Comparison of ENCODE assay signal across 20 cellular contexts in the genomic region with DNA sequence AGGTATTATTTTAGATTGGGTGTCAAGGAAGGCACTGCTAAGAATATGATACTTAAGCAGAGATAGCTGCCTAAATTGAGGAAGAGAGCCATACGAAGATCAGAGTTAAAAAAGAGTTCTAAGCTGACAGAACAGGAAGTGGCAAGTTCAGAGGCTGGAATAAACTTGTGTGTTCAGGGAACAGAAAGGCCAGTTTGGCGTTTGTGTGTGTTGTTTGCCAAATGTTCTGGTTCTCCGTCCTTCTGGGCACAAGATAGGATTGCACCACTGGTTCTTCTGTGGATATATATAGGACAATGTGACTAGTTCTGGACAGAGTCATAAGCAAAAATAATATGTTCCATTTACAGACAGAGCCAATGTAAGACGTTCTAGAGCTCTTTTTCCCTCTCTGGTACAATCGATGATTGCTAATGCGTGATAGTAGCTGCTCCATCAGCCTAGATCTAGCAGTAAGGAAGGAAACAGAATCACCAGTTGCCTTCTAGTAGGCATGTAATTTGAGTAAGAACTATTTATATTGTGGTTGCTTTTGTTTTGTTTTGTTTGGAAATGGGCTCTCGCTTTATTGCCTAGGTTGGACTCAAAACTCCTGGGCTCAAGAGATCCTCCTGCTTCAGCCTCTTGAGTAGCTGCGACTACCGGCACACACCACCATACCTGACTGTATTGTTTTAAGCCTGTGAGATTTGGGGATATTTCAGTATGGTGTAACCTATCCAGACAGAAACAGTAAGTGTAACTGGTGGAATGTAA. TPM values are rescaled to one million over a fixed set of nuclear protein-coding genes. Genes with fewer than 3 reads are reported as not detected.
DNase-seq lines count a peak whose midpoint lies in the region; ATAC-seq and TF ChIP-seq lines count a peak whose summit lies in the region.
"Had no signal": no experiment of that assay in that cellular context is flagged by ENCODE, and none has a peak within 500 bp of the region (broad histone marks: within the 10 kb centered on the region; RNA-seq: fewer than 3 reads in every experiment).

No MANE protein-coding gene starts in this region.

- no peak for DNase-seq in mammary epithelial cell
- no peak for DNase-seq in breast epithelium (ENCODE audit: low spot score in 2 of 2)
- no peak for DNase-seq in RWPE2 (ENCODE audit: low spot score)
- DNase-seq in heart left ventricle, result no peak
- DNase-seq in mesenteric fat pad (ENCODE audit: low spot score), result no peak
- DNase-seq: activated CD4-positive, alpha-beta memory T cell treated with anti-CD3 and anti-CD28 coated beads, Interleukin-2, amount 10 ng/mL, durations not matched to agents 7 days and 5 days; activated naive CD4-positive, alpha-beta T cell treated with anti-CD3 and anti-CD28 coated beads, Interleukin-2, amount 50 U/mL, for 16 hours; activated T-cell treated with anti-CD3 and anti-CD28 coated beads, Interleukin-2, amount 50 U/mL, for 4 hours; DMS153; mucosa of descending colon; NCI-H1092 treated with DMSO at 0.1 percent for 48 hours; NCI-H2171; NCI-H748 treated with DMSO at 0.1 percent for 48 hours; T-cell; trophoblast cell; WERI-Rb-1 had no signal

- no peak for TF ChIP-seq CTCF in mammary epithelial cell (conservative IDR thresholded peaks at IDR 0.05 in 1 of 2, IDR thresholded peaks at IDR 0.05 in 1 of 2; ENCODE audit: extremely low read depth in 1 of 2, insufficient read depth in 1 of 2, low read depth in 1 of 2, low read length in 2 of 2)
- TF ChIP-seq CTCF in breast epithelium (IDR thresholded peaks at IDR 0.05), result no peak
- no peak for TF ChIP-seq CTCF in RWPE2 (IDR thresholded peaks at IDR 0.05; ENCODE audit: poor library complexity, severe bottlenecking)
- no peak for TF ChIP-seq CTCF in heart left ventricle (IDR thresholded peaks at IDR 0.05)

- H3K27me3 ChIP-seq in mammary epithelial cell (ENCODE audit: insufficient read depth, low read length), result no peaks in the 10 kb centered on the region
- no peaks in the 10 kb centered on the region for H3K27me3 ChIP-seq in breast epithelium
- no peaks in the 10 kb centered on the region for H3K27me3 ChIP-seq in RWPE2 (ENCODE audit: insufficient read depth, poor library complexity, severe bottlenecking)
- H3K27me3 ChIP-seq in heart left ventricle, result no peaks in the 10 kb centered on the region
- no peaks in the 10 kb centered on the region for H3K27me3 ChIP-seq in skeletal muscle tissue (ENCODE audit: control insufficient read depth in 3 of 3, insufficient read depth in 3 of 3, low read length in 3 of 3)
- H3K27me3 ChIP-seq: neutrophil had no signal

- H3K9ac ChIP-seq in mammary epithelial cell (ENCODE audit: insufficient read depth, low read length), result no peak overlapping the region
- no peak overlapping the region for H3K9ac ChIP-seq in skeletal muscle tissue (ENCODE audit: low read depth in 1 of 3, low read length in 3 of 3)

- H3K4me3 ChIP-seq in mammary epithelial cell (replicated peaks in 1 of 3; ENCODE audit: insufficient read depth in 1 of 3, low read depth in 2 of 3, low read length in 3 of 3) (no peak overlapping the region), breast epithelium (no peak overlapping the region), RWPE2 (ENCODE audit: severe bottlenecking) (no peak overlapping the region), heart left ventricle (no peak overlapping the region), skeletal muscle tissue (ENCODE audit: low read length in 3 of 3) (peak overlapping the region in 2 of 3 donors; percentile 23 to 30)
- H3K4me3 ChIP-seq: mucosa of descending colon had no signal

- dilution Hi-C loops in mammary epithelial cell (cut with HindIII; ENCODE audit: low sequenced_read_pairs), result loop anchor here (5.0 kb wide), 1 partner anchor 54 kb away; no protein-coding TSS in a partner anchor

- no TSS peak for BruUV-seq in mammary epithelial cell (replicated peaks; lab: Mats Ljungman, UMichigan)

- TF ChIP-seq POLR2A in breast epithelium (IDR thresholded peaks at IDR 0.05), result no peak
- no peak for TF ChIP-seq POLR2A in heart left ventricle (IDR thresholded peaks at IDR 0.05)

- H3K4me1 ChIP-seq in mammary epithelial cell (ENCODE audit: insufficient read depth, low read length) (peaks cover 16% of the 10 kb centered on the region), breast epithelium (no peaks in the 10 kb centered on the region), RWPE2 (ENCODE audit: insufficient read depth, poor library complexity, severe bottlenecking) (peaks cover 23% of the 10 kb centered on the region), heart left ventricle (peaks cover 0 to 24% (median 6%) of the 10 kb centered on the region in 12 donors), skeletal muscle tissue (ENCODE audit: control insufficient read depth in 3 of 3, insufficient read depth in 3 of 3, low read length in 3 of 3) (peaks cover 0 to 9% (median 5%) of the 10 kb centered on the region in 3 donors)

- peak overlapping the region; percentile 39 for H3K4me2 ChIP-seq in mammary epithelial cell (ENCODE audit: insufficient read depth, low read depth, low read length)

- H3K36me3 ChIP-seq in mammary epithelial cell (ENCODE audit: insufficient read depth, low read length), result no peaks in the 10 kb centered on the region
- no peaks in the 10 kb centered on the region for H3K36me3 ChIP-seq in breast epithelium
- no peaks in the 10 kb centered on the region for H3K36me3 ChIP-seq in RWPE2 (ENCODE audit: low read depth)
- no peaks in the 10 kb centered on the region for H3K36me3 ChIP-seq in heart left ventricle
- H3K36me3 ChIP-seq in skeletal muscle tissue (ENCODE audit: control insufficient read depth in 3 of 3, insufficient read depth in 3 of 3, low read length in 3 of 3), result no peaks in the 10 kb centered on the region
- H3K36me3 ChIP-seq: neutrophil, WERI-Rb-1 had no signal

- H3K79me2 ChIP-seq in mammary epithelial cell (ENCODE audit: insufficient read depth, low read length), result peaks cover 5% of the 10 kb centered on the region

- ATAC-seq in RWPE2 (ENCODE audit: low read depth) (no peak), heart left ventricle (peak; percentile 83 to 89 (median 86)), GM18502 (IDR thresholded peaks at IDR 0.05; ENCODE audit: poor library complexity, unreplicated experiment) (no peak), HG03342 (IDR thresholded peaks at IDR 0.05; ENCODE audit: unreplicated experiment) (no peak)
- ATAC-seq: mucosa of descending colon, T-cell had no signal

- peak overlapping the region; percentile 49 for H2AFZ ChIP-seq in mammary epithelial cell (ENCODE audit: low read depth, low read length)

- H3K27ac ChIP-seq in mammary epithelial cell (ENCODE audit: insufficient read depth, low read depth, low read length) (no peak overlapping the region), breast epithelium (no peak overlapping the region), RWPE2 (ENCODE audit: poor library complexity, severe bottlenecking) (peak overlapping the region; percentile 33), heart left ventricle (peak overlapping the region in 5 of 12 donors; percentile 1 to 18 (median 12)), skeletal muscle tissue (ENCODE audit: low read depth, low read length) (no peak overlapping the region)
- H3K27ac ChIP-seq: neutrophil, WERI-Rb-1 had no signal

- 83% methylated on average over 9 of the region's 9 CpGs for WGBS in mammary epithelial cell (ENCODE audit: low coverage, missing lambda C conversion rate)
- WGBS in heart left ventricle, 4 donors, result 63 to 72% (median 65%) methylated on average over 9 of the region's 9 CpGs

- CTCF ChIA-PET in mammary epithelial cell (lab: Charles Lee; ENCODE audit: low non-redundant PET), result no interaction called here

- intact Hi-C loops in mammary epithelial cell (cut with micrococcal nuclease), result loop anchor here (10.0 kb wide), 1 partner anchor 156 kb away; no protein-coding TSS in a partner anchor
- intact Hi-C loops in breast epithelium (cut with DNase I; ENCODE audit: low total_unique reads), result no loop called here
- intact Hi-C loops in heart left ventricle (cut with DNase I), result loop anchor here in 8 of 10 donors (10.0 kb wide), 9 partner anchors 214 to 826 kb away; a partner anchor contains a TSS

- in situ Hi-C loops in mammary epithelial cell (cut with MboI; ENCODE audit: low sequenced_read_pairs in 2 of 2), result loop anchor here (10.0 kb wide), 2 partner anchors 266 to 806 kb away; no protein-coding TSS in a partner anchor

- H4K20me1 ChIP-seq in mammary epithelial cell (ENCODE audit: insufficient read depth, low read length), result no peaks in the 10 kb centered on the region

- H3K9me3 ChIP-seq in mammary epithelial cell (replicated peaks; ENCODE audit: insufficient read depth, low read length), result no peaks in the 10 kb centered on the region
- no peaks in the 10 kb centered on the region for H3K9me3 ChIP-seq in breast epithelium
- H3K9me3 ChIP-seq in RWPE2 (ENCODE audit: severe bottlenecking), result no peaks in the 10 kb centered on the region
- H3K9me3 ChIP-seq in heart left ventricle, result no peaks in the 10 kb centered on the region
- H3K9me3 ChIP-seq in skeletal muscle tissue (ENCODE audit: control insufficient read depth in 3 of 3, low read length in 3 of 3), result no peaks in the 10 kb centered on the region
- H3K9me3 ChIP-seq: mucosa of descending colon, neutrophil had no signal

RNA-seq across cellular contexts. Expression of a gene that starts 7.4 kb away (rescaled TPM):
- total RNA-seq in mammary epithelial cell (10 to 100 TPM in 1 of 2 donors, 1 to 10 TPM in 1; 7.6 to 10.7 TPM), breast epithelium (10 to 100 TPM; 12.5 to 22.2 (median 15.7) TPM), heart left ventricle (10 to 100 TPM in 3 of 9 donors, 1 to 10 TPM in 6; 5.7 to 13.4 (median 9.5) TPM), skeletal muscle tissue (12.0 TPM), mesenteric fat pad (14.9 TPM)
- polyA plus RNA-seq in mammary epithelial cell (3.3 TPM), heart left ventricle (1 to 10 TPM; 4.5 to 4.6 TPM)
- polyA minus RNA-seq in mammary epithelial cell, result 2.2 TPM

Comparison
In these comparisons a context has a peak if more than half of its experiments do, and no peak if none do; other contexts are left out.
1. H3K4me3 ChIP-seq: peak in skeletal muscle tissue (2 of 3); none in mammary epithelial cell (0 of 3), breast epithelium (0 of 3), RWPE2 (single experiment) and heart left ventricle (0 of 12).
2. ATAC-seq: peak in heart left ventricle (4 of 4); none in RWPE2 (single experiment), GM18502 (single experiment) and HG03342 (single experiment).